17 cellular contexts compared by ENCODE assay signal in genomic region chr15:60448668-60449360, GRCh38. TPM values are rescaled to one million over a fixed set of nuclear protein-coding genes. Genes with fewer than 3 reads are reported as not detected.
A peak's percentile ranks its signal among the peaks of the same experiment; 100 is the strongest.
DNase-seq lines count a peak whose midpoint lies in the region; ATAC-seq, FAIRE-seq and TF ChIP-seq lines count a peak whose summit lies in the region.
"Had no signal": no experiment of that assay in that cellular context is flagged by ENCODE, and none has a peak within 500 bp of the region (broad histone marks: within the 10 kb centered on the region; RNA-seq: fewer than 3 reads in every experiment).

No MANE protein-coding gene starts in this region.

- H3K4me3 ChIP-seq in mammary epithelial cell (replicated peaks in 1 of 3; ENCODE audit: insufficient read depth in 1 of 3, low read depth in 2 of 3, low read length in 3 of 3) (no peak overlapping the region), K562 (no peak overlapping the region), body of pancreas (no peak overlapping the region)
- H3K4me3 ChIP-seq: GM12878 had no signal

- H3K36me3 ChIP-seq in mammary epithelial cell (ENCODE audit: insufficient read depth, low read length) (peaks cover 13% of the 10 kb centered on the region), K562 (ENCODE audit: control insufficient read depth, insufficient read depth, low read length) (peaks cover 64% of the 10 kb centered on the region), body of pancreas (replicated peaks in 1 of 2; ENCODE audit: insufficient read depth in 1 of 2, low read depth in 2 of 2) (peaks cover 0 to 3% of the 10 kb centered on the region in 2 donors)

- no peak for TF ChIP-seq RAD21 in K562 (CRISPR knock-in tag; conservative IDR thresholded peaks at IDR 0.05 in 1 of 2, IDR thresholded peaks at IDR 0.05 in 1 of 2)

- BruUV-seq in mammary epithelial cell (replicated peaks; lab: Mats Ljungman, UMichigan) (TSS peak; percentile 27), MCF 10A (replicated peaks; lab: Mats Ljungman, UMichigan) (no TSS peak), K562 (replicated peaks; lab: Mats Ljungman, UMichigan) (no TSS peak)

- DNase-seq in mammary epithelial cell (no peak), MCF 10A (ENCODE audit: unreplicated experiment) (no peak), K562 (ENCODE audit: extremely low read depth in 1 of 4, low spot score in 3 of 4) (no peak), myocyte (ENCODE audit: low read depth) (peak; percentile 64), kidney glomerular epithelial cell (lab: John Stamatoyannopoulos, UW) (no peak), body of pancreas (no peak), D341Med (ENCODE audit: low spot score) (no peak)
- DNase-seq: BE2C; CD8-positive, alpha-beta T cell; COR-L47; HCEC 1CT; HFFc6; KBM-7 had no signal

- TF ChIP-seq POLR2A in K562 (conservative IDR thresholded peaks at IDR 0.05) (no peak), body of pancreas (IDR thresholded peaks at IDR 0.05) (no peak)

- peaks cover 64% of the 10 kb centered on the region for H3K36me3 Mint-ChIP-seq in MCF 10A (ENCODE audit: insufficient read depth, unreplicated experiment)

- H3K9me3 ChIP-seq in mammary epithelial cell (replicated peaks; ENCODE audit: insufficient read depth, low read length) (no peaks in the 10 kb centered on the region), K562 (replicated peaks; ENCODE audit: control insufficient read depth, insufficient read depth, low read depth, low read length) (no peaks in the 10 kb centered on the region), body of pancreas (no peaks in the 10 kb centered on the region)
- H3K9me3 ChIP-seq: BE2C had no signal

- dilution Hi-C loops in mammary epithelial cell (cut with HindIII; ENCODE audit: low sequenced_read_pairs), result no loop called here

- H3K4me2 ChIP-seq in mammary epithelial cell (ENCODE audit: insufficient read depth, low read depth, low read length), result no peak overlapping the region
- no peak overlapping the region for H3K4me2 ChIP-seq in K562 (ENCODE audit: insufficient read depth, low read length)

- H3K9me1 ChIP-seq in K562 (ENCODE audit: control insufficient read depth, insufficient read depth, low read length), result no peaks in the 10 kb centered on the region

- H3K4me1 ChIP-seq in mammary epithelial cell (ENCODE audit: insufficient read depth, low read length) (peaks cover 2% of the 10 kb centered on the region), K562 (replicated peaks in 1 of 2; ENCODE audit: control insufficient read depth in 2 of 2, insufficient read depth in 2 of 2, low read length in 2 of 2) (no peaks in the 10 kb centered on the region), body of pancreas (no peaks in the 10 kb centered on the region)
- H3K4me1 ChIP-seq: BE2C had no signal

- in situ Hi-C loops in mammary epithelial cell (cut with MboI; ENCODE audit: low sequenced_read_pairs in 2 of 2), result no loop called here
- in situ Hi-C loops in K562 (cut with MboI), result no loop called here

- WGBS in mammary epithelial cell (ENCODE audit: low coverage, missing lambda C conversion rate), result 65% methylated on average over 5 of the region's 5 CpGs
- 70% methylated on average over 5 of the region's 5 CpGs for WGBS in K562 (ENCODE audit: insufficient coverage, low coverage, missing lambda C conversion rate)
- 39 to 40% methylated on average over 5 of the region's 5 CpGs for WGBS in body of pancreas, 2 donors

- peaks cover 5% of the 10 kb centered on the region for H3K4me1 Mint-ChIP-seq in MCF 10A (ENCODE audit: insufficient read depth, unreplicated experiment)

- H4K20me1 ChIP-seq in mammary epithelial cell (ENCODE audit: insufficient read depth, low read length), result no peaks in the 10 kb centered on the region
- no peaks in the 10 kb centered on the region for H4K20me1 ChIP-seq in K562 (replicated peaks; ENCODE audit: control insufficient read depth, insufficient read depth, low read length)

- H3K9ac ChIP-seq in mammary epithelial cell (ENCODE audit: insufficient read depth, low read length) (no peak overlapping the region), K562 (ENCODE audit: insufficient read depth in 1 of 2, low read depth in 2 of 2, low read length in 2 of 2) (no peak overlapping the region)

- no peaks in the 10 kb centered on the region for H3K9me3 Mint-ChIP-seq in MCF 10A (ENCODE audit: unreplicated experiment)
- H3K9me3 Mint-ChIP-seq: CD8-positive, alpha-beta T cell; HFFc6 had no signal

- H3K27me3 Mint-ChIP-seq in MCF 10A (ENCODE audit: insufficient read depth, unreplicated experiment), result no peaks in the 10 kb centered on the region

- H3K27ac ChIP-seq in mammary epithelial cell (ENCODE audit: insufficient read depth, low read depth, low read length), result no peak overlapping the region
- no peak overlapping the region for H3K27ac ChIP-seq in K562 (ENCODE audit: extremely low read depth, low read depth, low read length)
- no peak overlapping the region for H3K27ac ChIP-seq in body of pancreas
- H3K27ac ChIP-seq: C4-2B had no signal

- H3K27me3 ChIP-seq in mammary epithelial cell (ENCODE audit: insufficient read depth, low read length) (no peaks in the 10 kb centered on the region), K562 (ENCODE audit: control insufficient read depth in 2 of 2, insufficient read depth in 2 of 2, low read length in 2 of 2) (no peaks in the 10 kb centered on the region), body of pancreas (no peaks in the 10 kb centered on the region)
- H3K27me3 ChIP-seq: BE2C had no signal

- POLR2A ChIA-PET in MCF 10A (lab: Yijun Ruan, JAX) (interaction anchor here (0.6 to 1.5 kb wide), 7 partner anchors 14 to 1333 kb away, joined by 3 to 6 read pairs (median 3); no protein-coding TSS in a partner anchor), K562 (lab: Yijun Ruan, JAX) (interaction anchor here (0.6 to 2.2 kb wide), 6 partner anchors 28 to 74 kb away, joined by 3 to 5 read pairs (median 4); partner anchors contain the start of gene ANXA2)

- TF ChIP-seq EP300 in K562 (IDR thresholded peaks at IDR 0.05; ENCODE audit: low read length), result no peak

- peak; percentile 57 for FAIRE-seq in K562 (lab: Jason Lieb, UNC)
- FAIRE-seq: A204.1, GM18507 had no signal

- ATAC-seq in K562, result no peak
- ATAC-seq in body of pancreas, result no peak
- ATAC-seq: CD8-positive, alpha-beta T cell; GM12878 had no signal

- no peak for TF ChIP-seq CTCF in mammary epithelial cell (conservative IDR thresholded peaks at IDR 0.05 in 1 of 2, IDR thresholded peaks at IDR 0.05 in 1 of 2; ENCODE audit: extremely low read depth in 1 of 2, insufficient read depth in 1 of 2, low read depth in 1 of 2, low read length in 2 of 2)
- TF ChIP-seq CTCF in MCF 10A (IDR thresholded peaks at IDR 0.05; ENCODE audit: unreplicated experiment), result no peak
- TF ChIP-seq CTCF in K562 (IDR thresholded peaks at IDR 0.05 in 2 of 3, conservative IDR thresholded peaks at IDR 0.05 in 1 of 3; ENCODE audit: insufficient read depth in 2 of 3, low read depth in 1 of 3, low read length in 3 of 3), result no peak
- no peak for TF ChIP-seq CTCF in body of pancreas (IDR thresholded peaks at IDR 0.05)

- no peak overlapping the region for H3K27ac Mint-ChIP-seq in MCF 10A (ENCODE audit: low read depth, unreplicated experiment)
- H3K27ac Mint-ChIP-seq: CD8-positive, alpha-beta T cell; HFFc6 had no signal

- peaks cover 8% of the 10 kb centered on the region for H3K79me2 ChIP-seq in mammary epithelial cell (ENCODE audit: insufficient read depth, low read length)
- no peaks in the 10 kb centered on the region for H3K79me2 ChIP-seq in K562 (ENCODE audit: control insufficient read depth, insufficient read depth, low read length)

- no peak overlapping the region for H2AFZ ChIP-seq in mammary epithelial cell (ENCODE audit: low read depth, low read length)
- no peak overlapping the region for H2AFZ ChIP-seq in K562 (ENCODE audit: low read depth, low read length)

- intact Hi-C loops in mammary epithelial cell (cut with micrococcal nuclease), result loop anchor here (10.0 kb wide), 1 partner anchor 694 kb away; no protein-coding TSS in a partner anchor
- intact Hi-C loops in MCF 10A (cut with micrococcal nuclease), result no loop called here
- intact Hi-C loops in K562 (cut with micrococcal nuclease), result no loop called here
- intact Hi-C loops in body of pancreas (cut with DNase I), result no loop called here

- no peak overlapping the region for H3K4me3 Mint-ChIP-seq in MCF 10A (ENCODE audit: unreplicated experiment)
- H3K4me3 Mint-ChIP-seq: CD8-positive, alpha-beta T cell; HFFc6 had no signal

- CTCF ChIA-PET in mammary epithelial cell (lab: Charles Lee; ENCODE audit: low non-redundant PET), result no interaction called here
- CTCF ChIA-PET in MCF 10A (lab: Yijun Ruan, JAX), result interaction anchor here (0.7 to 4.5 kb wide), 7 partner anchors 31 to 1165 kb away, joined by 3 to 17 read pairs (median 3); no protein-coding TSS in a partner anchor
- CTCF ChIA-PET in K562 (lab: Yijun Ruan, JAX; ENCODE audit: low intra/inter-chr PET ratio), result no interaction called here

RNA-seq across cellular contexts. Expression of gene ICE2, which starts 30.1 kb away (rescaled TPM):
- total RNA-seq in mammary epithelial cell (10 to 100 TPM; 31.2 to 48.0 TPM), MCF 10A (2022) (55.1 and 57.9 TPM in 2 replicates), K562 (2014; rRNA removed) (26.6 and 31.0 TPM in 2 replicates), K562 (2014; rRNA removed; fragmentation: Illumina TruSeq; extraction: Trizol) (58.1 and 67.9 TPM in 2 replicates), K562 (2015; rRNA removed; fragmentation: Illumina TruSeq; extraction: Trizol) (51.4 and 59.4 TPM in 2 replicates), K562 (2021) (63.7 and 69.7 TPM in 2 replicates), myocyte (12.6 and 13.9 TPM in 2 replicates), body of pancreas (10 to 100 TPM; 20.1 to 24.4 TPM)
- polyA plus RNA-seq in mammary epithelial cell (17.3 TPM), K562 (2011; rRNA removed) (78.9 and 87.9 TPM in 2 replicates), K562 (2014; fragmentation: Illumina TruSeq; extraction: Trizol) (58.7 and 62.6 TPM in 2 replicates), K562 (2014; fragmentation: Nextera tagmentation; extraction: Ambion mirVana) (10 to 100 TPM; 21.8 to 31.7 TPM), K562 (2014; rRNA removed) (37.9 and 42.0 TPM in 2 replicates)
- 23.4 TPM for polyA minus RNA-seq in mammary epithelial cell
- total RNA-seq in K562 (2011; cell fraction: chromatin; rRNA removed; ENCODE audit: low replicate concordance), result 69.6 and 202 TPM in 2 replicates
- 35.4 and 55.4 TPM in 2 replicates for total RNA-seq in K562 (2011; cell fraction: nucleolus; rRNA removed)
- total RNA-seq in K562 (2011; cell fraction: nucleoplasm; rRNA removed), result 87.3 and 162 TPM in 2 replicates
- polyA plus RNA-seq in K562 (2011; cell fraction: cytosol; rRNA removed), result 32.6 and 41.3 TPM in 2 replicates
- polyA plus RNA-seq in K562 (2011; cell fraction: nucleus; rRNA removed), result 68.8 and 81.9 TPM in 2 replicates
- 36.8 and 38.4 TPM in 2 replicates for polyA plus RNA-seq in K562 (2012)
- 88.3 and 107 TPM in 2 replicates for polyA minus RNA-seq in K562 (2011; rRNA and poly(A)+ RNA removed)
- polyA minus RNA-seq in K562 (2011; cell fraction: cytosol; rRNA and poly(A)+ RNA removed), result 41.0 and 42.8 TPM in 2 replicates
- 73.4 and 123 TPM in 2 replicates for polyA minus RNA-seq in K562 (2011; cell fraction: nucleus; rRNA and poly(A)+ RNA removed)
- polyA plus RNA-seq in myocyte (2012), result 8.8 TPM

RNA-seq across cellular contexts. Expression of gene ANXA2, which starts 51.0 kb away (rescaled TPM):
- total RNA-seq in mammary epithelial cell, result 1,000 to 10,000 TPM; 5,384 to 5,597 TPM
- polyA plus RNA-seq in mammary epithelial cell, result 10,424 TPM
- polyA minus RNA-seq in mammary epithelial cell, result 5,891 TPM
- 3,317 and 3,451 TPM in 2 replicates for total RNA-seq in MCF 10A (2022)
- 164 and 212 TPM in 2 replicates for total RNA-seq in K562 (2011; cell fraction: chromatin; rRNA removed; ENCODE audit: low replicate concordance)
- 137 and 142 TPM in 2 replicates for total RNA-seq in K562 (2011; cell fraction: nucleolus; rRNA removed)
- 205 and 289 TPM in 2 replicates for total RNA-seq in K562 (2011; cell fraction: nucleoplasm; rRNA removed)
- 348 and 357 TPM in 2 replicates for total RNA-seq in K562 (2014; rRNA removed)
- 452 and 478 TPM in 2 replicates for total RNA-seq in K562 (2014; rRNA removed; fragmentation: Illumina TruSeq; extraction: Trizol)
- 361 and 377 TPM in 2 replicates for total RNA-seq in K562 (2015; rRNA removed; fragmentation: Illumina TruSeq; extraction: Trizol)
- 298 and 301 TPM in 2 replicates for total RNA-seq in K562 (2021)
- polyA plus RNA-seq in K562 (2011; rRNA removed), result 505 and 549 TPM in 2 replicates
- polyA plus RNA-seq in K562 (2011; cell fraction: cytosol; rRNA removed), result 382 and 535 TPM in 2 replicates
- 156 and 264 TPM in 2 replicates for polyA plus RNA-seq in K562 (2011; cell fraction: nucleus; rRNA removed)
- 225 and 402 TPM in 2 replicates for polyA plus RNA-seq in K562 (2012)
- polyA plus RNA-seq in K562 (2014; fragmentation: Illumina TruSeq; extraction: Trizol), result 545 and 579 TPM in 2 replicates
- polyA plus RNA-seq in K562 (2014; fragmentation: Nextera tagmentation; extraction: Ambion mirVana), result 1,000 to 10,000 TPM in 1 of 2 experiments, 100 to 1,000 TPM in 1; 826 to 1,102 TPM
- polyA plus RNA-seq in K562 (2014; rRNA removed), result 451 and 471 TPM in 2 replicates
- 663 and 682 TPM in 2 replicates for polyA minus RNA-seq in K562 (2011; rRNA and poly(A)+ RNA removed)
- 189 and 192 TPM in 2 replicates for polyA minus RNA-seq in K562 (2011; cell fraction: cytosol; rRNA and poly(A)+ RNA removed)
- 71.9 and 132 TPM in 2 replicates for polyA minus RNA-seq in K562 (2011; cell fraction: nucleus; rRNA and poly(A)+ RNA removed)
- 1,048 and 1,291 TPM in 2 replicates for total RNA-seq in myocyte
- 2,760 TPM for polyA plus RNA-seq in myocyte (2012)
- 100 to 1,000 TPM; 265 to 341 TPM for total RNA-seq in body of pancreas
